12 cellular contexts compared by ENCODE assay signal in genomic region chr3:158094235-158094916, GRCh38. TPM values are rescaled to one million over a fixed set of nuclear protein-coding genes. Genes with fewer than 3 reads are reported as not detected.
DNase-seq lines count a peak whose midpoint lies in the region; ATAC-seq and TF ChIP-seq lines count a peak whose summit lies in the region.
"Had no signal": no experiment of that assay in that cellular context is flagged by ENCODE, and none has a peak within 500 bp of the region (broad histone marks: within the 10 kb centered on the region; RNA-seq: fewer than 3 reads in every experiment).

No MANE protein-coding gene starts in this region.

- DNase-seq in activated naive CD8-positive, alpha-beta T cell treated with anti-CD3 and anti-CD28 coated beads, Interleukin-2, amount 10 ng/mL, durations not matched to agents 7 days and 5 days = peak; percentile 32
- no peak for DNase-seq in activated naive CD8-positive, alpha-beta T cell treated with anti-CD3 and anti-CD28 coated beads for 36 hours
- DNase-seq in tibial artery = no peak
- no peak for DNase-seq in HT-29 (ENCODE audit: low spot score)
- no peak for DNase-seq in activated CD4-positive, alpha-beta T cell treated with anti-CD3 and anti-CD28 coated beads, Interleukin-2, amount 10 ng/mL, durations not matched to agents 24 days and 14 days
- no peak for DNase-seq in BE2C
- DNase-seq: NCI-H345 had no signal

- no peak for TF ChIP-seq CTCF in tibial artery (IDR thresholded peaks at IDR 0.05)
- TF ChIP-seq CTCF in BE2C (IDR thresholded peaks at IDR 0.05; ENCODE audit: low read depth, low read length) = no peak

- peak overlapping the region in 1 of 2 donors; percentile 21 for H3K27ac ChIP-seq in tibial artery
- H3K27ac ChIP-seq: A549 had no signal

- H3K4me1 ChIP-seq in tibial artery = peaks cover 0 to 15% (median 0%) of the 10 kb centered on the region in 4 donors
- no peaks in the 10 kb centered on the region for H3K4me1 ChIP-seq in BE2C

- H3K27me3 ChIP-seq in tibial artery (peaks cover 0 to 4% of the 10 kb centered on the region in 2 donors), BE2C (no peaks in the 10 kb centered on the region)

- no peaks in the 10 kb centered on the region for H3K36me3 Mint-ChIP-seq in activated naive CD8-positive, alpha-beta T cell treated with anti-CD3 and anti-CD28 coated beads, Interleukin-2, amount 10 ng/mL, durations not matched to agents 7 days and 5 days
- H3K36me3 Mint-ChIP-seq in activated naive CD8-positive, alpha-beta T cell treated with anti-CD3 and anti-CD28 coated beads for 36 hours = peaks cover 6% of the 10 kb centered on the region
- no peaks in the 10 kb centered on the region for H3K36me3 Mint-ChIP-seq in dendritic cell treated with granulocyte-macrophage colony-stimulating factor and Interleukin-4, amounts not matched to agents 40 ng/mL and 50 ng/mL, for 4 days (ENCODE audit: low read depth)
- H3K36me3 Mint-ChIP-seq in activated CD4-positive, alpha-beta T cell treated with anti-CD3 and anti-CD28 coated beads, Interleukin-2, amount 10 ng/mL, durations not matched to agents 24 days and 14 days (ENCODE audit: low read depth) = peaks cover 5% of the 10 kb centered on the region

- H3K27me3 Mint-ChIP-seq in activated naive CD8-positive, alpha-beta T cell treated with anti-CD3 and anti-CD28 coated beads, Interleukin-2, amount 10 ng/mL, durations not matched to agents 7 days and 5 days = peaks cover 96% of the 10 kb centered on the region
- H3K27me3 Mint-ChIP-seq in activated naive CD8-positive, alpha-beta T cell treated with anti-CD3 and anti-CD28 coated beads for 36 hours = peaks cover 95% of the 10 kb centered on the region
- peaks cover 80% of the 10 kb centered on the region for H3K27me3 Mint-ChIP-seq in dendritic cell treated with granulocyte-macrophage colony-stimulating factor and Interleukin-4, amounts not matched to agents 40 ng/mL and 50 ng/mL, for 4 days
- H3K27me3 Mint-ChIP-seq in activated CD4-positive, alpha-beta T cell treated with anti-CD3 and anti-CD28 coated beads, Interleukin-2, amount 10 ng/mL, durations not matched to agents 24 days and 14 days = peaks cover 88% of the 10 kb centered on the region

- H3K27ac Mint-ChIP-seq in activated naive CD8-positive, alpha-beta T cell treated with anti-CD3 and anti-CD28 coated beads, Interleukin-2, amount 10 ng/mL, durations not matched to agents 7 days and 5 days = no peak overlapping the region
- H3K27ac Mint-ChIP-seq in activated naive CD8-positive, alpha-beta T cell treated with anti-CD3 and anti-CD28 coated beads for 36 hours = no peak overlapping the region
- H3K27ac Mint-ChIP-seq in dendritic cell treated with granulocyte-macrophage colony-stimulating factor and Interleukin-4, amounts not matched to agents 40 ng/mL and 50 ng/mL, for 4 days = no peak overlapping the region
- H3K27ac Mint-ChIP-seq in activated CD4-positive, alpha-beta T cell treated with anti-CD3 and anti-CD28 coated beads, Interleukin-2, amount 10 ng/mL, durations not matched to agents 24 days and 14 days = no peak overlapping the region

- ATAC-seq in activated naive CD8-positive, alpha-beta T cell treated with anti-CD3 and anti-CD28 coated beads, Interleukin-2, amount 10 ng/mL, durations not matched to agents 7 days and 5 days (ENCODE audit: low read depth) = no peak
- peak; percentile 57 for ATAC-seq in HG02938 (IDR thresholded peaks at IDR 0.05; ENCODE audit: unreplicated experiment)
- ATAC-seq: A549 had no signal

- intact Hi-C loops in dendritic cell treated with granulocyte-macrophage colony-stimulating factor and Interleukin-4, amounts not matched to agents 40 ng/mL and 50 ng/mL, for 4 days (cut with micrococcal nuclease) = loop anchor here (5.0 to 10.0 kb wide), 2 partner anchors 220 to 338 kb away; no protein-coding TSS in a partner anchor
- intact Hi-C loops in tibial artery (cut with DNase I; ENCODE audit: low total_unique reads) = no loop called here
- intact Hi-C loops in activated CD4-positive, alpha-beta T cell treated with anti-CD3 and anti-CD28 coated beads, Interleukin-2, amount 10 ng/mL, durations not matched to agents 24 days and 14 days (cut with micrococcal nuclease) = loop anchor here (5.0 to 10.0 kb wide), 3 partner anchors 218 to 480 kb away; no protein-coding TSS in a partner anchor

- POLR2A ChIA-PET in activated naive CD8-positive, alpha-beta T cell treated with anti-CD3 and anti-CD28 coated beads, Interleukin-2, amount 10 ng/mL, durations not matched to agents 7 days and 5 days (lab: Charles Lee) = no interaction called here

- H3K4me1 Mint-ChIP-seq in activated naive CD8-positive, alpha-beta T cell treated with anti-CD3 and anti-CD28 coated beads, Interleukin-2, amount 10 ng/mL, durations not matched to agents 7 days and 5 days = peaks cover 9% of the 10 kb centered on the region
- H3K4me1 Mint-ChIP-seq in activated naive CD8-positive, alpha-beta T cell treated with anti-CD3 and anti-CD28 coated beads for 36 hours = peaks cover 21% of the 10 kb centered on the region
- peaks cover 45% of the 10 kb centered on the region for H3K4me1 Mint-ChIP-seq in dendritic cell treated with granulocyte-macrophage colony-stimulating factor and Interleukin-4, amounts not matched to agents 40 ng/mL and 50 ng/mL, for 4 days (ENCODE audit: low read depth)
- peaks cover 15% of the 10 kb centered on the region for H3K4me1 Mint-ChIP-seq in activated CD4-positive, alpha-beta T cell treated with anti-CD3 and anti-CD28 coated beads, Interleukin-2, amount 10 ng/mL, durations not matched to agents 24 days and 14 days

- H3K4me3 ChIP-seq in tibial artery (peak overlapping the region; percentile 2 to 18), BE2C (ENCODE audit: low read depth, low read length) (no peak overlapping the region)
- H3K4me3 ChIP-seq: A549, lung had no signal

- H3K36me3 ChIP-seq in tibial artery = peaks cover 24 to 27% (median 25%) of the 10 kb centered on the region in 3 donors
- peaks cover 35% of the 10 kb centered on the region for H3K36me3 ChIP-seq in BE2C

- no peak overlapping the region for H3K4me3 Mint-ChIP-seq in activated naive CD8-positive, alpha-beta T cell treated with anti-CD3 and anti-CD28 coated beads, Interleukin-2, amount 10 ng/mL, durations not matched to agents 7 days and 5 days
- H3K4me3 Mint-ChIP-seq in activated naive CD8-positive, alpha-beta T cell treated with anti-CD3 and anti-CD28 coated beads for 36 hours = no peak overlapping the region
- H3K4me3 Mint-ChIP-seq in dendritic cell treated with granulocyte-macrophage colony-stimulating factor and Interleukin-4, amounts not matched to agents 40 ng/mL and 50 ng/mL, for 4 days = peak overlapping the region; percentile 48
- H3K4me3 Mint-ChIP-seq in activated CD4-positive, alpha-beta T cell treated with anti-CD3 and anti-CD28 coated beads, Interleukin-2, amount 10 ng/mL, durations not matched to agents 24 days and 14 days = no peak overlapping the region

- no peaks in the 10 kb centered on the region for H3K9me3 ChIP-seq in tibial artery
- no peaks in the 10 kb centered on the region; the same call in 1 of the 2 replicates for H3K9me3 ChIP-seq in BE2C
- H3K9me3 ChIP-seq: A549 had no signal

- no peaks in the 10 kb centered on the region for H3K9me3 Mint-ChIP-seq in activated naive CD8-positive, alpha-beta T cell treated with anti-CD3 and anti-CD28 coated beads, Interleukin-2, amount 10 ng/mL, durations not matched to agents 7 days and 5 days
- H3K9me3 Mint-ChIP-seq in activated naive CD8-positive, alpha-beta T cell treated with anti-CD3 and anti-CD28 coated beads for 36 hours = peaks cover 5% of the 10 kb centered on the region
- no peaks in the 10 kb centered on the region for H3K9me3 Mint-ChIP-seq in dendritic cell treated with granulocyte-macrophage colony-stimulating factor and Interleukin-4, amounts not matched to agents 40 ng/mL and 50 ng/mL, for 4 days
- peaks cover 6% of the 10 kb centered on the region for H3K9me3 Mint-ChIP-seq in activated CD4-positive, alpha-beta T cell treated with anti-CD3 and anti-CD28 coated beads, Interleukin-2, amount 10 ng/mL, durations not matched to agents 24 days and 14 days

RNA-seq across cellular contexts. Expression of gene SHOX2, which starts 11.8 kb away (rescaled TPM):
- not detected for total RNA-seq in activated naive CD8-positive, alpha-beta T cell treated with anti-CD3 and anti-CD28 coated beads, Interleukin-2, amount 10 ng/mL, durations not matched to agents 7 days and 5 days
- not detected for total RNA-seq in activated naive CD8-positive, alpha-beta T cell treated with anti-CD3 and anti-CD28 coated beads for 36 hours
- total RNA-seq in HT-29 (2014; rRNA removed; shearing (Covaris generic)) = not detected in 2 replicates
- not detected in 2 replicates for total RNA-seq in activated CD4-positive, alpha-beta T cell treated with anti-CD3 and anti-CD28 coated beads, Interleukin-2, amount 10 ng/mL, durations not matched to agents 24 days and 14 days
- polyA plus RNA-seq in BE2C (2012; ENCODE audit: insufficient read depth, insufficient read length, low read depth) = 60.4 TPM
- total RNA-seq: dermis microvascular lymphatic vessel endothelial cell had no signal

RNA-seq across cellular contexts. Expression of gene RSRC1, which starts 15.5 kb away (rescaled TPM):
- 10 to 100 TPM; 42.9 to 48.9 TPM for total RNA-seq in activated naive CD8-positive, alpha-beta T cell treated with anti-CD3 and anti-CD28 coated beads, Interleukin-2, amount 10 ng/mL, durations not matched to agents 7 days and 5 days
- 10 to 100 TPM; 33.2 to 37.1 TPM for total RNA-seq in activated naive CD8-positive, alpha-beta T cell treated with anti-CD3 and anti-CD28 coated beads for 36 hours
- 17.4 and 17.8 TPM in 2 replicates for total RNA-seq in HT-29 (2014; rRNA removed; shearing (Covaris generic))
- total RNA-seq in activated CD4-positive, alpha-beta T cell treated with anti-CD3 and anti-CD28 coated beads, Interleukin-2, amount 10 ng/mL, durations not matched to agents 24 days and 14 days = 41.7 and 44.6 TPM in 2 replicates
- polyA plus RNA-seq in BE2C (2012; ENCODE audit: insufficient read depth, insufficient read length, low read depth) = 46.9 TPM
